9 cellular contexts compared by ENCODE assay signal in genomic region chr14:103880986-103881926, GRCh38. TPM values are rescaled to one million over a fixed set of nuclear protein-coding genes. Genes with fewer than 3 reads are reported as not detected.
A peak's percentile ranks its signal among the peaks of the same experiment; 100 is the strongest.
DNase-seq lines count a peak whose midpoint lies in the region; TF ChIP-seq lines count a peak whose summit lies in the region.
"Had no signal": no experiment of that assay in that cellular context is flagged by ENCODE, and none has a peak within 500 bp of the region (broad histone marks: within the 10 kb centered on the region; RNA-seq: fewer than 3 reads in every experiment).

No MANE protein-coding gene starts in this region.

- no peaks in the 10 kb centered on the region for H3K9me3 ChIP-seq in ascending aorta

- no peak overlapping the region for H3K9ac ChIP-seq in rectal smooth muscle tissue (ENCODE audit: low read length)

- H3K4me1 ChIP-seq in ascending aorta (peaks cover 8 to 22% of the 10 kb centered on the region in 2 donors), rectal smooth muscle tissue (ENCODE audit: control insufficient read depth, insufficient read depth, low read length) (peaks cover 27% of the 10 kb centered on the region)

- no peak for TF ChIP-seq CTCF in C4-2B (conservative IDR thresholded peaks at IDR 0.05)
- no peak for TF ChIP-seq CTCF in ascending aorta (IDR thresholded peaks at IDR 0.05)
- no peak for TF ChIP-seq CTCF in foreskin fibroblast (IDR thresholded peaks at IDR 0.05; ENCODE audit: low read depth, low read length)

- H3K27me3 ChIP-seq in ascending aorta = no peaks in the 10 kb centered on the region
- H3K27me3 ChIP-seq in layer of hippocampus (ENCODE audit: control insufficient read depth, insufficient read depth, low read length) = no peaks in the 10 kb centered on the region
- H3K27me3 ChIP-seq in rectal smooth muscle tissue (ENCODE audit: control insufficient read depth, insufficient read depth, low read length) = no peaks in the 10 kb centered on the region

- no peak overlapping the region for H3K4me3 ChIP-seq in ascending aorta
- peak overlapping the region; percentile 64 for H3K4me3 ChIP-seq in rectal smooth muscle tissue (ENCODE audit: low read length)
- H3K4me3 ChIP-seq in foreskin fibroblast (ENCODE audit: low read depth in 1 of 2, low read length in 2 of 2) = no peak overlapping the region

- H3K36me3 ChIP-seq in ascending aorta = no peaks in the 10 kb centered on the region
- H3K36me3 ChIP-seq in rectal smooth muscle tissue (ENCODE audit: control insufficient read depth, insufficient read depth, low read length) = no peaks in the 10 kb centered on the region

- DNase-seq in ascending aorta (ENCODE audit: low spot score in 2 of 2) (no peak), Ammon's horn (ENCODE audit: low spot score) (no peak), HK-2 (ENCODE audit: unreplicated experiment) (no peak), NCI-H2196 treated with DMSO at 0.1 percent for 48 hours (lab: John Stamatoyannopoulos, UW; ENCODE audit: unreplicated experiment) (no peak), foreskin fibroblast (no peak)
- DNase-seq: activated CD4-positive, alpha-beta T cell treated with anti-CD3 and anti-CD28 coated beads for 4 hours had no signal

- intact Hi-C loops in ascending aorta (cut with DNase I) = loop anchor here (2.0 to 10.0 kb wide), 2 partner anchors 34 to 1284 kb away; partner anchors contain the start of genes JAG2 and PPP1R13B

- peak overlapping the region; percentile 80 for H3K27ac ChIP-seq in C4-2B
- peak overlapping the region; percentile 54 to 66 for H3K27ac ChIP-seq in ascending aorta
- H3K27ac ChIP-seq in layer of hippocampus (ENCODE audit: low read depth, low read length) = peak overlapping the region; percentile 32
- peak overlapping the region; percentile 67 for H3K27ac ChIP-seq in rectal smooth muscle tissue (ENCODE audit: low read depth, low read length)

RNA-seq across cellular contexts. Expression of gene PPP1R13B, which starts 33.9 kb away (rescaled TPM):
- 32.7 TPM for total RNA-seq in ascending aorta

RNA-seq across cellular contexts. Expression of gene TDRD9, which starts 47.0 kb away (rescaled TPM):
- total RNA-seq in ascending aorta = 1.4 TPM
